Comparison of ENCODE assay signal across 1 cellular context in the genomic region with DNA sequence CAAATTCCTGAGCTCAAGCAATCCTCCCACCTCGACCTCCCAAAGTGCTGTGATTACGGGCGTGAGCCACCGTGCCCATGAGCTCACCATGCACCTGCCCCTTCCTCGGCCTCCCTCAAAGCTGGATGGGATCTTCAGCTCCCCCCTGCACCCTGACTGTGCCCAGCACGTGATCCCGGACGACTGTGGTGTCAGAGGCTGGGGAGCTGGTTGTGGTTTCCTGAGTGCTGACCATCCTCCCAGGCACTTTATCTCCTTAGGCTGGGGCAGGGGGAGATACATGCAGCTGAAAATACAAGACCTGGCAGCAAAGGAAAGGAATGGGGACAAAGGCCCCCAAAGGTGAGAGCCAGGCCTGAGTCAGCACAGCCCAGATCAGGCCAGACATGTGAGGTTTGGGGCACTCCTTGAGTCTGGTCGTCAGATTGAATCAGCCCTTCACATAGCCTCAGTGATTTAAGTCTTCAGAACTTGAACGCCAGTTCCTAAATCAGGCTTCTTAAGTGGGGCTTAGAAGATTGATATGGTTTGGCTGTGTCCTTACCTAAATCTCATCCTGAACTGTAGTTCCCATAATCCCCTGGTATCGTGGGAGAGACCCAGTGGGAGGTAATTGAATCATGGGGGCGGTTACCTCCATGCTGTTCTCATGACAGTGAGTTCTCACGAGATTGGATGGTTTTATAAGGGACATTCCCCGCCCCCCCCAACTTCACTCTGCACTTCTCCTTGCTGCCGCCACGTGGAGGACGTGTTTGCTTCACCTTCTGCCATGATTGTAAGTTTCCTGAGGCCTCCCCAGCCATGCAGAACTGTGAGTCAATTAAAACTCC.
TF ChIP-seq lines count a peak whose summit lies in the region.

No MANE protein-coding gene starts in this region.

TF ChIP-seq in K562, 482 proteins besides CTCF, POLR2A, EP300 and RAD21 (continued from another document and continues in another):
- TF ChIP-seq, protein P1, sequence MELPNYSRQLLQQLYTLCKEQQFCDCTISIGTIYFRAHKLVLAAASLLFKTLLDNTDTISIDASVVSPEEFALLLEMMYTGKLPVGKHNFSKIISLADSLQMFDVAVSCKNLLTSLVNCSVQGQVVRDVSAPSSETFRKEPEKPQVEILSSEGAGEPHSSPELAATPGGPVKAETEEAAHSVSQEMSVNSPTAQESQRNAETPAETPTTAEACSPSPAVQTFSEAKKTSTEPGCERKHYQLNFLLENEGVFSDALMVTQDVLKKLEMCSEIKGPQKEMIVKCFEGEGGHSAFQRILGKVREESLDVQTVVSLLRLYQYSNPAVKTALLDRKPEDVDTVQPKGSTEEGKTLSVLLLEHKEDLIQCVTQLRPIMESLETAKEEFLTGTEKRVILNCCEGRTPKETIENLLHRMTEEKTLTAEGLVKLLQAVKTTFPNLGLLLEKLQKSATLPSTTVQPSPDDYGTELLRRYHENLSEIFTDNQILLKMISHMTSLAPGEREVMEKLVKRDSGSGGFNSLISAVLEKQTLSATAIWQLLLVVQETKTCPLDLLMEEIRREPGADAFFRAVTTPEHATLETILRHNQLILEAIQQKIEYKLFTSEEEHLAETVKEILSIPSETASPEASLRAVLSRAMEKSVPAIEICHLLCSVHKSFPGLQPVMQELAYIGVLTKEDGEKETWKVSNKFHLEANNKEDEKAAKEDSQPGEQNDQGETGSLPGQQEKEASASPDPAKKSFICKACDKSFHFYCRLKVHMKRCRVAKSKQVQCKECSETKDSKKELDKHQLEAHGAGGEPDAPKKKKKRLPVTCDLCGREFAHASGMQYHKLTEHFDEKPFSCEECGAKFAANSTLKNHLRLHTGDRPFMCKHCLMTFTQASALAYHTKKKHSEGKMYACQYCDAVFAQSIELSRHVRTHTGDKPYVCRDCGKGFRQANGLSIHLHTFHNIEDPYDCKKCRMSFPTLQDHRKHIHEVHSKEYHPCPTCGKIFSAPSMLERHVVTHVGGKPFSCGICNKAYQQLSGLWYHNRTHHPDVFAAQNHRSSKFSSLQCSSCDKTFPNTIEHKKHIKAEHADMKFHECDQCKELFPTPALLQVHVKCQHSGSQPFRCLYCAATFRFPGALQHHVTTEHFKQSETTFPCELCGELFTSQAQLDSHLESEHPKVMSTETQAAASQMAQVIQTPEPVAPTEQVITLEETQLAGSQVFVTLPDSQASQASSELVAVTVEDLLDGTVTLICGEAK (IDR thresholded peaks at IDR 0.05) = 0 out of 2 replicates have a peak, but pooled peaks have one; percentile 10
- TF ChIP-seq, protein P1 (CRISPR knock-in tag; IDR thresholded peaks at IDR 0.05) = no peak
- TF ChIP-seq, protein P2, sequence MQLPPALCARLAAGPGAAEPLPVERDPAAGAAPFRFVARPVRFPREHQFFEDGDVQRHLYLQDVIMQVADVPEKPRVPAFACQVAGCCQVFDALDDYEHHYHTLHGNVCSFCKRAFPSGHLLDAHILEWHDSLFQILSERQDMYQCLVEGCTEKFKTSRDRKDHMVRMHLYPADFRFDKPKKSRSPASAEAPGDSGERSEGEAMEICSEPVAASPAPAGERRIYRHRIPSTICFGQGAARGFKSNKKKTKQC (CRISPR knock-in tag; IDR thresholded peaks at IDR 0.05) = no peak
- peak; percentile 70 for TF ChIP-seq EGR1 (conservative IDR thresholded peaks at IDR 0.05)
- TF ChIP-seq, protein P3, sequence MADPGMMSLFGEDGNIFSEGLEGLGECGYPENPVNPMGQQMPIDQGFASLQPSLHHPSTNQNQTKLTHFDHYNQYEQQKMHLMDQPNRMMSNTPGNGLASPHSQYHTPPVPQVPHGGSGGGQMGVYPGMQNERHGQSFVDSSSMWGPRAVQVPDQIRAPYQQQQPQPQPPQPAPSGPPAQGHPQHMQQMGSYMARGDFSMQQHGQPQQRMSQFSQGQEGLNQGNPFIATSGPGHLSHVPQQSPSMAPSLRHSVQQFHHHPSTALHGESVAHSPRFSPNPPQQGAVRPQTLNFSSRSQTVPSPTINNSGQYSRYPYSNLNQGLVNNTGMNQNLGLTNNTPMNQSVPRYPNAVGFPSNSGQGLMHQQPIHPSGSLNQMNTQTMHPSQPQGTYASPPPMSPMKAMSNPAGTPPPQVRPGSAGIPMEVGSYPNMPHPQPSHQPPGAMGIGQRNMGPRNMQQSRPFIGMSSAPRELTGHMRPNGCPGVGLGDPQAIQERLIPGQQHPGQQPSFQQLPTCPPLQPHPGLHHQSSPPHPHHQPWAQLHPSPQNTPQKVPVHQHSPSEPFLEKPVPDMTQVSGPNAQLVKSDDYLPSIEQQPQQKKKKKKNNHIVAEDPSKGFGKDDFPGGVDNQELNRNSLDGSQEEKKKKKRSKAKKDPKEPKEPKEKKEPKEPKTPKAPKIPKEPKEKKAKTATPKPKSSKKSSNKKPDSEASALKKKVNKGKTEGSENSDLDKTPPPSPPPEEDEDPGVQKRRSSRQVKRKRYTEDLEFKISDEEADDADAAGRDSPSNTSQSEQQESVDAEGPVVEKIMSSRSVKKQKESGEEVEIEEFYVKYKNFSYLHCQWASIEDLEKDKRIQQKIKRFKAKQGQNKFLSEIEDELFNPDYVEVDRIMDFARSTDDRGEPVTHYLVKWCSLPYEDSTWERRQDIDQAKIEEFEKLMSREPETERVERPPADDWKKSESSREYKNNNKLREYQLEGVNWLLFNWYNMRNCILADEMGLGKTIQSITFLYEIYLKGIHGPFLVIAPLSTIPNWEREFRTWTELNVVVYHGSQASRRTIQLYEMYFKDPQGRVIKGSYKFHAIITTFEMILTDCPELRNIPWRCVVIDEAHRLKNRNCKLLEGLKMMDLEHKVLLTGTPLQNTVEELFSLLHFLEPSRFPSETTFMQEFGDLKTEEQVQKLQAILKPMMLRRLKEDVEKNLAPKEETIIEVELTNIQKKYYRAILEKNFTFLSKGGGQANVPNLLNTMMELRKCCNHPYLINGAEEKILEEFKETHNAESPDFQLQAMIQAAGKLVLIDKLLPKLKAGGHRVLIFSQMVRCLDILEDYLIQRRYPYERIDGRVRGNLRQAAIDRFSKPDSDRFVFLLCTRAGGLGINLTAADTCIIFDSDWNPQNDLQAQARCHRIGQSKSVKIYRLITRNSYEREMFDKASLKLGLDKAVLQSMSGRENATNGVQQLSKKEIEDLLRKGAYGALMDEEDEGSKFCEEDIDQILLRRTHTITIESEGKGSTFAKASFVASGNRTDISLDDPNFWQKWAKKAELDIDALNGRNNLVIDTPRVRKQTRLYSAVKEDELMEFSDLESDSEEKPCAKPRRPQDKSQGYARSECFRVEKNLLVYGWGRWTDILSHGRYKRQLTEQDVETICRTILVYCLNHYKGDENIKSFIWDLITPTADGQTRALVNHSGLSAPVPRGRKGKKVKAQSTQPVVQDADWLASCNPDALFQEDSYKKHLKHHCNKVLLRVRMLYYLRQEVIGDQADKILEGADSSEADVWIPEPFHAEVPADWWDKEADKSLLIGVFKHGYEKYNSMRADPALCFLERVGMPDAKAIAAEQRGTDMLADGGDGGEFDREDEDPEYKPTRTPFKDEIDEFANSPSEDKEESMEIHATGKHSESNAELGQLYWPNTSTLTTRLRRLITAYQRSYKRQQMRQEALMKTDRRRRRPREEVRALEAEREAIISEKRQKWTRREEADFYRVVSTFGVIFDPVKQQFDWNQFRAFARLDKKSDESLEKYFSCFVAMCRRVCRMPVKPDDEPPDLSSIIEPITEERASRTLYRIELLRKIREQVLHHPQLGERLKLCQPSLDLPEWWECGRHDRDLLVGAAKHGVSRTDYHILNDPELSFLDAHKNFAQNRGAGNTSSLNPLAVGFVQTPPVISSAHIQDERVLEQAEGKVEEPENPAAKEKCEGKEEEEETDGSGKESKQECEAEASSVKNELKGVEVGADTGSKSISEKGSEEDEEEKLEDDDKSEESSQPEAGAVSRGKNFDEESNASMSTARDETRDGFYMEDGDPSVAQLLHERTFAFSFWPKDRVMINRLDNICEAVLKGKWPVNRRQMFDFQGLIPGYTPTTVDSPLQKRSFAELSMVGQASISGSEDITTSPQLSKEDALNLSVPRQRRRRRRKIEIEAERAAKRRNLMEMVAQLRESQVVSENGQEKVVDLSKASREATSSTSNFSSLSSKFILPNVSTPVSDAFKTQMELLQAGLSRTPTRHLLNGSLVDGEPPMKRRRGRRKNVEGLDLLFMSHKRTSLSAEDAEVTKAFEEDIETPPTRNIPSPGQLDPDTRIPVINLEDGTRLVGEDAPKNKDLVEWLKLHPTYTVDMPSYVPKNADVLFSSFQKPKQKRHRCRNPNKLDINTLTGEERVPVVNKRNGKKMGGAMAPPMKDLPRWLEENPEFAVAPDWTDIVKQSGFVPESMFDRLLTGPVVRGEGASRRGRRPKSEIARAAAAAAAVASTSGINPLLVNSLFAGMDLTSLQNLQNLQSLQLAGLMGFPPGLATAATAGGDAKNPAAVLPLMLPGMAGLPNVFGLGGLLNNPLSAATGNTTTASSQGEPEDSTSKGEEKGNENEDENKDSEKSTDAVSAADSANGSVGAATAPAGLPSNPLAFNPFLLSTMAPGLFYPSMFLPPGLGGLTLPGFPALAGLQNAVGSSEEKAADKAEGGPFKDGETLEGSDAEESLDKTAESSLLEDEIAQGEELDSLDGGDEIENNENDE (IDR thresholded peaks at IDR 0.05; ENCODE audit: low read depth, low read length) = no peak
- 0 out of 2 replicates have a peak, but pooled peaks have one; percentile 18 for TF ChIP-seq CTBP1 (IDR thresholded peaks at IDR 0.05; ENCODE audit: borderline replicate concordance)
- TF ChIP-seq MYC (IDR thresholded peaks at IDR 0.05; ENCODE audit: low read depth, low read length) = peak; percentile 81
- TF ChIP-seq MYC (CRISPR knock-in tag; IDR thresholded peaks at IDR 0.05; ENCODE audit: borderline replicate concordance, low read depth) = no peak
- no peak for TF ChIP-seq ZC3H8 (IDR thresholded peaks at IDR 0.05)
- TF ChIP-seq ZNF174 (CRISPR knock-in tag; IDR thresholded peaks at IDR 0.05) = no peak
- TF ChIP-seq FOXA3 (CRISPR knock-in tag; conservative IDR thresholded peaks at IDR 0.05 in 1 of 2, IDR thresholded peaks at IDR 0.05 in 1 of 2) = no peak
- 0 out of 2 replicates have a peak, but pooled peaks have one; percentile 34 for TF ChIP-seq DPF2 (IDR thresholded peaks at IDR 0.05)
- TF ChIP-seq THRAP3 (IDR thresholded peaks at IDR 0.05; ENCODE audit: borderline replicate concordance) = peak; percentile 50; the same call in 1 of the 2 replicates
- TF ChIP-seq, protein P4, sequence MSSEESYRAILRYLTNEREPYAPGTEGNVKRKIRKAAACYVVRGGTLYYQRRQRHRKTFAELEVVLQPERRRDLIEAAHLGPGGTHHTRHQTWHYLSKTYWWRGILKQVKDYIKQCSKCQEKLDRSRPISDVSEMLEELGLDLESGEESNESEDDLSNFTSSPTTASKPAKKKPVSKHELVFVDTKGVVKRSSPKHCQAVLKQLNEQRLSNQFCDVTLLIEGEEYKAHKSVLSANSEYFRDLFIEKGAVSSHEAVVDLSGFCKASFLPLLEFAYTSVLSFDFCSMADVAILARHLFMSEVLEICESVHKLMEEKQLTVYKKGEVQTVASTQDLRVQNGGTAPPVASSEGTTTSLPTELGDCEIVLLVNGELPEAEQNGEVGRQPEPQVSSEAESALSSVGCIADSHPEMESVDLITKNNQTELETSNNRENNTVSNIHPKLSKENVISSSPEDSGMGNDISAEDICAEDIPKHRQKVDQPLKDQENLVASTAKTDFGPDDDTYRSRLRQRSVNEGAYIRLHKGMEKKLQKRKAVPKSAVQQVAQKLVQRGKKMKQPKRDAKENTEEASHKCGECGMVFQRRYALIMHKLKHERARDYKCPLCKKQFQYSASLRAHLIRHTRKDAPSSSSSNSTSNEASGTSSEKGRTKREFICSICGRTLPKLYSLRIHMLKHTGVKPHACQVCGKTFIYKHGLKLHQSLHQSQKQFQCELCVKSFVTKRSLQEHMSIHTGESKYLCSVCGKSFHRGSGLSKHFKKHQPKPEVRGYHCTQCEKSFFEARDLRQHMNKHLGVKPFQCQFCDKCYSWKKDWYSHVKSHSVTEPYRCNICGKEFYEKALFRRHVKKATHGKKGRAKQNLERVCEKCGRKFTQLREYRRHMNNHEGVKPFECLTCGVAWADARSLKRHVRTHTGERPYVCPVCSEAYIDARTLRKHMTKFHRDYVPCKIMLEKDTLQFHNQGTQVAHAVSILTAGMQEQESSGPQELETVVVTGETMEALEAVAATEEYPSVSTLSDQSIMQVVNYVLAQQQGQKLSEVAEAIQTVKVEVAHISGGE (CRISPR knock-in tag; IDR thresholded peaks at IDR 0.05) = no peak
- no peak for TF ChIP-seq ZNF140 (CRISPR knock-in tag; IDR thresholded peaks at IDR 0.05)
- TF ChIP-seq, protein P5, sequence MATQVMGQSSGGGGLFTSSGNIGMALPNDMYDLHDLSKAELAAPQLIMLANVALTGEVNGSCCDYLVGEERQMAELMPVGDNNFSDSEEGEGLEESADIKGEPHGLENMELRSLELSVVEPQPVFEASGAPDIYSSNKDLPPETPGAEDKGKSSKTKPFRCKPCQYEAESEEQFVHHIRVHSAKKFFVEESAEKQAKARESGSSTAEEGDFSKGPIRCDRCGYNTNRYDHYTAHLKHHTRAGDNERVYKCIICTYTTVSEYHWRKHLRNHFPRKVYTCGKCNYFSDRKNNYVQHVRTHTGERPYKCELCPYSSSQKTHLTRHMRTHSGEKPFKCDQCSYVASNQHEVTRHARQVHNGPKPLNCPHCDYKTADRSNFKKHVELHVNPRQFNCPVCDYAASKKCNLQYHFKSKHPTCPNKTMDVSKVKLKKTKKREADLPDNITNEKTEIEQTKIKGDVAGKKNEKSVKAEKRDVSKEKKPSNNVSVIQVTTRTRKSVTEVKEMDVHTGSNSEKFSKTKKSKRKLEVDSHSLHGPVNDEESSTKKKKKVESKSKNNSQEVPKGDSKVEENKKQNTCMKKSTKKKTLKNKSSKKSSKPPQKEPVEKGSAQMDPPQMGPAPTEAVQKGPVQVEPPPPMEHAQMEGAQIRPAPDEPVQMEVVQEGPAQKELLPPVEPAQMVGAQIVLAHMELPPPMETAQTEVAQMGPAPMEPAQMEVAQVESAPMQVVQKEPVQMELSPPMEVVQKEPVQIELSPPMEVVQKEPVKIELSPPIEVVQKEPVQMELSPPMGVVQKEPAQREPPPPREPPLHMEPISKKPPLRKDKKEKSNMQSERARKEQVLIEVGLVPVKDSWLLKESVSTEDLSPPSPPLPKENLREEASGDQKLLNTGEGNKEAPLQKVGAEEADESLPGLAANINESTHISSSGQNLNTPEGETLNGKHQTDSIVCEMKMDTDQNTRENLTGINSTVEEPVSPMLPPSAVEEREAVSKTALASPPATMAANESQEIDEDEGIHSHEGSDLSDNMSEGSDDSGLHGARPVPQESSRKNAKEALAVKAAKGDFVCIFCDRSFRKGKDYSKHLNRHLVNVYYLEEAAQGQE (CRISPR knock-in tag; IDR thresholded peaks at IDR 0.05; ENCODE audit: low read depth) = no peak
